Comparison of ENCODE assay signal across 8 cellular contexts in genomic region chr10:62050941-62051433, GRCh38.
DNase-seq lines count a peak whose midpoint lies in the region; ATAC-seq and TF ChIP-seq lines count a peak whose summit lies in the region.

No MANE protein-coding gene starts in this region.

- no peaks in the 10 kb centered on the region for H3K36me3 ChIP-seq in hepatocyte (replicated peaks; ENCODE audit: insufficient read depth, low read depth)

- peaks cover 40% of the 10 kb centered on the region for H3K36me3 Mint-ChIP-seq in activated naive CD8-positive, alpha-beta T cell

- H3K27me3 ChIP-seq in hepatocyte = no peaks in the 10 kb centered on the region

- H3K27ac ChIP-seq in hepatocyte = peak overlapping the region; percentile 95

- no peaks in the 10 kb centered on the region for H3K9me2 ChIP-seq in hepatocyte (replicated peaks; ENCODE audit: insufficient read depth)

- WGBS in hepatocyte (ENCODE audit: low lambda C conversion rate, missing lambda C conversion rate) = 54% methylated on average over 8 of the region's 8 CpGs

- no peaks in the 10 kb centered on the region for H4K20me1 ChIP-seq in hepatocyte (ENCODE audit: insufficient read depth, poor library complexity, severe bottlenecking)

- H3K27ac Mint-ChIP-seq in activated naive CD8-positive, alpha-beta T cell = peak overlapping the region; percentile 98

- H3K4me3 ChIP-seq in hepatocyte = peak overlapping the region; percentile 23

- peak; percentile 45 for TF ChIP-seq POLR2A in GM15510 (IDR thresholded peaks at IDR 0.05; ENCODE audit: borderline replicate concordance, extremely low read depth, insufficient read length)

- no peak overlapping the region for H2AFZ ChIP-seq in hepatocyte

- peaks cover 84% of the 10 kb centered on the region for H3K79me2 ChIP-seq in hepatocyte

- DNase-seq in RKO (ENCODE audit: low spot score) (peak; percentile 78), hepatocyte (ENCODE audit: low spot score) (peak; percentile 67), GF-D8 (lab: John Stamatoyannopoulos, UW) (no peak)
- DNase-seq in stimulated activated CD4-positive, alpha-beta T cell treated with anti-CD3 and anti-CD28 coated beads, Interleukin-12 subunit alpha, Interleukin-12 subunit beta, amount 100 ng/mL, for 24 hours (ENCODE audit: low read depth in 2 of 2) = peak; percentile 59 to 63

- no peaks in the 10 kb centered on the region for H3K27me3 Mint-ChIP-seq in activated naive CD8-positive, alpha-beta T cell

- peak overlapping the region; percentile 88 for H3K4me3 Mint-ChIP-seq in activated naive CD8-positive, alpha-beta T cell

- ATAC-seq in HG02642 (IDR thresholded peaks at IDR 0.05; ENCODE audit: poor library complexity, unreplicated experiment) = peak; percentile 41
- no peak for ATAC-seq in HG02970 (IDR thresholded peaks at IDR 0.05; ENCODE audit: low FRiP score, unreplicated experiment)

- peak overlapping the region; percentile 73 for H3K4me2 ChIP-seq in hepatocyte

- no peaks in the 10 kb centered on the region for H3K9me3 ChIP-seq in hepatocyte (ENCODE audit: low read depth)

- H3K4me1 ChIP-seq in hepatocyte (ENCODE audit: insufficient read depth) = peaks cover 47% of the 10 kb centered on the region

- no peaks in the 10 kb centered on the region for H3K9me3 Mint-ChIP-seq in activated naive CD8-positive, alpha-beta T cell (ENCODE audit: low read depth)

- H3K4me1 Mint-ChIP-seq in activated naive CD8-positive, alpha-beta T cell (ENCODE audit: low read depth) = peaks cover 95% of the 10 kb centered on the region

- TF ChIP-seq CTCF in hepatocyte (IDR thresholded peaks at IDR 0.05; ENCODE audit: poor library complexity) = no peak
